In the genomic region with DNA sequence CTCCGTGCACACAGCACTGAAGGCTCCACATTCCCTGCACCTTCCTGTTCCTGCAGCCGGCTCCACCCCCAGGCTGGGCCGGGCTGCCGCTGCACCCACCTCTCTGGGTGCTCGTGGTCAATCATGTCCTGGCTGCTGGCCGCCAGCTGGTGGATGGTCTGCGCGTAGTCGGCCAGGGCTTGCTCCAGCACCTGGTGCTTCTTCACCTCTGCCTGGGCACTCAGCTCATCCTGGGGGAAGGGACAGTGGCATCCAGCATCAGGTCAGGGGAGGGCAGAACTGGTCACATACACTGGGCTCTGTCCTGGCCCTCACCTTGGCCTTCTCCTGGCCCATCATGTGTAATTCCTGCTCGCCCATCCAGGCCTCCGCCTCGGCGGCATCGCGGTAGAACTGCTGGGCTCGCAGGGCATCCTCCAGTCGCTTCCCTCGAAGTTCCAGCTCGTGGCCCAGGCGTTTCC, we compare ENCODE assay signal across 28 cellular contexts.
"Had no signal": no experiment of that assay in that cellular context is flagged by ENCODE, and none has a peak within 500 bp of the region (broad histone marks: within the 10 kb centered on the region; RNA-seq: fewer than 3 reads in every experiment).

No MANE protein-coding gene starts in this region.

- H3K4me1 ChIP-seq: ascending aorta, SJSA1 had no signal

- H3K27ac ChIP-seq: ascending aorta, SJSA1 had no signal

- ATAC-seq: activated CD8-positive, alpha-beta T cell treated with anti-CD3 and anti-CD28 coated beads for 36 hours; activated T-cell treated with anti-CD3 and anti-CD28 coated beads, Interleukin-2, amount 50 U/mL, for 72 hours; activated T-helper 17 cell treated with anti-CD3 and anti-CD28 coated beads, Interleukin-2, amount 50 U/mL, for 72 hours; Panc1 had no signal

- DNase-seq: activated CD4-positive, alpha-beta T cell treated with anti-CD3 and anti-CD28 coated beads, Interleukin-2, amount 10 ng/mL, durations not matched to agents 24 days and 14 days; activated CD4-positive, alpha-beta T cell treated with anti-CD3 and anti-CD28 coated beads, Interleukin-2, amount 50 U/mL, for 4 hours; activated CD8-positive, alpha-beta T cell treated with anti-CD3 and anti-CD28 coated beads for 36 hours; activated effector memory CD4-positive, alpha-beta T cell treated with anti-CD3 and anti-CD28 coated beads, Interleukin-2, amount 50 U/mL, for 16 hours; activated naive CD4-positive, alpha-beta T cell; activated naive CD4-positive, alpha-beta T cell treated with anti-CD3 and anti-CD28 coated beads, Interleukin-2, amount 50 U/mL, for 16 hours; activated naive CD8-positive, alpha-beta T cell treated with anti-CD3 and anti-CD28 coated beads for 36 hours; activated T-cell treated with anti-CD3 and anti-CD28 coated beads, Interleukin-2, amount 50 U/mL, for 1 hour; activated T-cell treated with anti-CD3 and anti-CD28 coated beads, Interleukin-2, amount 50 U/mL, for 72 hours; amniotic stem cell; Karpas-422; KBM-7; MG63; NCI-H1048; NCI-H1105 treated with DMSO at 0.1 percent for 48 hours; NCI-H1436; NCI-H1694; NCI-H1930; NCI-H2081 treated with DMSO at 0.1 percent for 48 hours; NCI-H226; NCI-H446 treated with DMSO at 0.1 percent for 48 hours; NCI-H524; SHP77 treated with DMSO at 0.1 percent for 48 hours had no signal

- H3K9me3 ChIP-seq: ascending aorta, MG63, SJSA1 had no signal

- H3K27me3 ChIP-seq: ascending aorta, MG63, SJSA1 had no signal

- H3K36me3 ChIP-seq: ascending aorta, MG63, SJSA1 had no signal

- H3K4me3 ChIP-seq: ascending aorta, MG63, SJSA1 had no signal

- FAIRE-seq: TTC549 had no signal
